Comparison of ENCODE assay signal across 23 cellular contexts in genomic region chrX:43974736-43975135, GRCh38. TPM values are rescaled to one million over a fixed set of nuclear protein-coding genes. Genes with fewer than 3 reads are reported as not detected.
"Had no signal": no experiment of that assay in that cellular context is flagged by ENCODE, and none has a peak within 500 bp of the region (broad histone marks: within the 10 kb centered on the region; RNA-seq: fewer than 3 reads in every experiment).

No MANE protein-coding gene starts in this region.

- H3K4me3 Mint-ChIP-seq: stimulated activated memory B cell treated with anti-CD40 and anti-IgM and Interleukin-4, amounts not matched to agents 10 μg/mL and 1 μg/mL and 100 μg/mL, for 72 hours had no signal

- H3K4me3 ChIP-seq: colonic mucosa, gastroesophageal sphincter, spleen, testis, tibial nerve had no signal

- H3K36me3 Mint-ChIP-seq: stimulated activated memory B cell treated with anti-CD40 and anti-IgM and Interleukin-4, amounts not matched to agents 10 μg/mL and 1 μg/mL and 100 μg/mL, for 72 hours had no signal

- H3K4me1 ChIP-seq: colonic mucosa, testis, tibial nerve had no signal

- H3K9me3 ChIP-seq: colonic mucosa, gastroesophageal sphincter, spleen, testis, tibial nerve had no signal

- H3K27ac Mint-ChIP-seq: naive thymus-derived CD4-positive, alpha-beta T cell; nephron progenitor cell; stimulated activated memory B cell treated with anti-CD40 and anti-IgM and Interleukin-4, amounts not matched to agents 10 μg/mL and 1 μg/mL and 100 μg/mL, for 72 hours; stimulated activated naive CD8-positive, alpha-beta T cell treated with anti-CD3 and anti-CD28 coated beads, Interleukin-15, Interleukin-2, amounts not matched to agents 100 ng/mL and 50 ng/mL, for 24 hours had no signal

- H3K27ac ChIP-seq: colonic mucosa, gastroesophageal sphincter, spleen, testis had no signal

- DNase-seq: colonic mucosa; effector CD4-positive, alpha-beta T cell; glutamatergic neuron; hypothalamus; kidney glomerular epithelial cell; mesendoderm; naive thymus-derived CD4-positive, alpha-beta T cell; nephron progenitor cell; posterior cingulate gyrus; spleen; stimulated activated CD4-positive, alpha-beta T cell treated with anti-CD3 and anti-CD28 coated beads, Interleukin-15, amount 100 ng/mL, for 24 hours; stimulated activated CD4-positive, alpha-beta T cell treated with anti-CD3 and anti-CD28 coated beads, Interleukin-1b, Interleukin-23, amount 100 ng/mL, for 48 hours; stimulated activated CD4-positive, alpha-beta T cell treated with anti-CD3 and anti-CD28 coated beads, Interleukin-4, amount 100 ng/mL, for 24 hours; testis had no signal

- H3K36me3 ChIP-seq: colonic mucosa, gastroesophageal sphincter, spleen, tibial nerve had no signal

- H3K27me3 ChIP-seq: gastroesophageal sphincter, testis had no signal

- H3K9me3 Mint-ChIP-seq: stimulated activated memory B cell treated with anti-CD40 and anti-IgM and Interleukin-4, amounts not matched to agents 10 μg/mL and 1 μg/mL and 100 μg/mL, for 72 hours; stimulated activated naive CD8-positive, alpha-beta T cell treated with anti-CD3 and anti-CD28 coated beads, Interleukin-15, Interleukin-2, amounts not matched to agents 100 ng/mL and 50 ng/mL, for 24 hours had no signal

RNA-seq across cellular contexts. Expression of gene NDP, which starts 1.5 kb away (rescaled TPM):
- total RNA-seq: esophagus mucosa; gastroesophageal sphincter; liver; lung microvascular endothelial cell; naive thymus-derived CD4-positive, alpha-beta T cell; osteocyte; subcutaneous adipose tissue had no signal
- polyA plus RNA-seq: liver; naive thymus-derived CD4-positive, alpha-beta T cell had no signal
